Comparison of ENCODE assay signal across 17 cellular contexts in the genomic region with DNA sequence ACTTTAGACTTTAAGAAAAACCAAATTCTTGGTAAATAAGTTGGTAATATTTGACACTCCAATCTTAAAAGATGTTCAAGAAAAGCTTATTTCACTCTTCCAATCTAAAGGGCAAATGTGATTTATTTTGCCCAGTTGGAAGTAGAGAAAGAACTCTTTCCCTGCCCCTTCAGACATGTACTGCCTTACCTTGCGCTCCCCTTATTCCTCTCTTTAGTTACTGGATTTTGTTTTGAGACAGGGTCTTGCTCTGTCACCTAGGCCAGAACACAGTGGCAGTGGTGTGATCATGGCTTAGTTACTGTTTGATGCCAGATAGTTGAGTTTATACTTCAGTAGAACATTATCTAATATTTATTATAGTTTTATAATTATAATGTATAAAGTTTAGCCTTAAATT. TPM values are rescaled to one million over a fixed set of nuclear protein-coding genes. Genes with fewer than 3 reads are reported as not detected.
DNase-seq lines count a peak whose midpoint lies in the region; ATAC-seq and TF ChIP-seq lines count a peak whose summit lies in the region.
"Had no signal": no experiment of that assay in that cellular context is flagged by ENCODE, and none has a peak within 500 bp of the region (broad histone marks: within the 10 kb centered on the region; RNA-seq: fewer than 3 reads in every experiment).

No MANE protein-coding gene starts in this region.

- H2AFZ ChIP-seq in DND-41 (ENCODE audit: low read depth, low read length): no peak overlapping the region

- H3K36me3 Mint-ChIP-seq in activated CD8-positive, alpha-beta T cell treated with anti-CD3 and anti-CD28 coated beads for 36 hours (ENCODE audit: low read depth): peaks cover 57% of the 10 kb centered on the region
- peaks cover 68% of the 10 kb centered on the region for H3K36me3 Mint-ChIP-seq in activated CD8-positive, alpha-beta T cell treated with anti-CD3 and anti-CD28 coated beads, Interleukin-2, amount 10 ng/mL, durations not matched to agents 7 days and 5 days (ENCODE audit: low read depth)
- H3K36me3 Mint-ChIP-seq in WTC11 (peaks cover 64% of the 10 kb centered on the region), nephron (ENCODE audit: low read depth) (peaks cover 66% of the 10 kb centered on the region)

- H3K27ac Mint-ChIP-seq in activated CD8-positive, alpha-beta T cell treated with anti-CD3 and anti-CD28 coated beads for 36 hours: peak overlapping the region; percentile 86
- no peak overlapping the region for H3K27ac Mint-ChIP-seq in activated CD8-positive, alpha-beta T cell treated with anti-CD3 and anti-CD28 coated beads, Interleukin-2, amount 10 ng/mL, durations not matched to agents 7 days and 5 days
- H3K27ac Mint-ChIP-seq in WTC11 (peak overlapping the region; percentile 48; the same call in 1 of the 2 replicates), nephron (peak overlapping the region in 2 of 3 experiments; percentile 18 to 20)

- CTCF ChIA-PET in activated CD8-positive, alpha-beta T cell treated with anti-CD3 and anti-CD28 coated beads for 36 hours (lab: Charles Lee): no interaction called here
- CTCF ChIA-PET in activated CD8-positive, alpha-beta T cell treated with anti-CD3 and anti-CD28 coated beads, Interleukin-2, amount 10 ng/mL, durations not matched to agents 7 days and 5 days (lab: Charles Lee): interaction anchor here (1.3 kb wide), 1 partner anchor 27 kb away, joined by 3 read pairs; the partner anchor contains the start of gene FUBP1
- CTCF ChIA-PET in WTC11 (lab: Charles Lee): no interaction called here

- peaks cover 50% of the 10 kb centered on the region for H3K4me1 Mint-ChIP-seq in activated CD8-positive, alpha-beta T cell treated with anti-CD3 and anti-CD28 coated beads for 36 hours (ENCODE audit: low read depth)
- peaks cover 27% of the 10 kb centered on the region for H3K4me1 Mint-ChIP-seq in activated CD8-positive, alpha-beta T cell treated with anti-CD3 and anti-CD28 coated beads, Interleukin-2, amount 10 ng/mL, durations not matched to agents 7 days and 5 days (ENCODE audit: low read depth)
- H3K4me1 Mint-ChIP-seq in WTC11: peaks cover 5% of the 10 kb centered on the region
- no peaks in the 10 kb centered on the region for H3K4me1 Mint-ChIP-seq in nephron

- H3K9me3 ChIP-seq in DND-41 (ENCODE audit: insufficient read depth, low read length, severe bottlenecking) (no peaks in the 10 kb centered on the region), lower lobe of right lung (no peaks in the 10 kb centered on the region)
- H3K9me3 ChIP-seq: thyroid gland had no signal

- H3K9ac ChIP-seq in DND-41 (ENCODE audit: low read depth, low read length): no peak overlapping the region

- POLR2A ChIA-PET in activated CD8-positive, alpha-beta T cell treated with anti-CD3 and anti-CD28 coated beads for 36 hours (lab: Charles Lee): interaction anchor here (0.7 to 3.0 kb wide), 10 partner anchors 9 to 172 kb away, joined by 3 to 20 read pairs (median 3); partner anchors contain the start of genes FUBP1 and MIGA1
- POLR2A ChIA-PET in activated CD8-positive, alpha-beta T cell treated with anti-CD3 and anti-CD28 coated beads, Interleukin-2, amount 10 ng/mL, durations not matched to agents 7 days and 5 days (lab: Charles Lee): interaction anchor here (0.8 to 1.6 kb wide), 4 partner anchors 9 to 53 kb away, joined by 3 to 5 read pairs (median 4); partner anchors contain the start of genes DNAJB4 and FUBP1
- POLR2A ChIA-PET in WTC11 (lab: Charles Lee): no interaction called here

- no peaks in the 10 kb centered on the region for H3K4me1 ChIP-seq in DND-41 (ENCODE audit: insufficient read depth, low read length)
- peaks cover 10% of the 10 kb centered on the region for H3K4me1 ChIP-seq in lower lobe of right lung

- H3K36me3 ChIP-seq in DND-41 (ENCODE audit: insufficient read depth, low read length) (peaks cover 97% of the 10 kb centered on the region), lower lobe of right lung (peaks cover 100% of the 10 kb centered on the region)

- H3K79me2 ChIP-seq in DND-41 (ENCODE audit: insufficient read depth, low read length): peaks cover 51% of the 10 kb centered on the region

- H3K27me3 Mint-ChIP-seq in activated CD8-positive, alpha-beta T cell treated with anti-CD3 and anti-CD28 coated beads for 36 hours: no peaks in the 10 kb centered on the region
- no peaks in the 10 kb centered on the region for H3K27me3 Mint-ChIP-seq in activated CD8-positive, alpha-beta T cell treated with anti-CD3 and anti-CD28 coated beads, Interleukin-2, amount 10 ng/mL, durations not matched to agents 7 days and 5 days (ENCODE audit: low read depth)
- no peaks in the 10 kb centered on the region for H3K27me3 Mint-ChIP-seq in WTC11 (ENCODE audit: low read depth)
- no peaks in the 10 kb centered on the region for H3K27me3 Mint-ChIP-seq in nephron (ENCODE audit: low read depth)
- H3K27me3 Mint-ChIP-seq: brain had no signal

- no peak for ATAC-seq in activated CD8-positive, alpha-beta T cell treated with anti-CD3 and anti-CD28 coated beads for 36 hours
- no peak for ATAC-seq in activated CD8-positive, alpha-beta T cell treated with anti-CD3 and anti-CD28 coated beads, Interleukin-2, amount 10 ng/mL, durations not matched to agents 7 days and 5 days
- 0 out of 3 replicates have a peak, but pooled peaks have one; percentile 16 for ATAC-seq in DND-41 (ENCODE audit: insufficient read depth, low read depth)
- no peak for ATAC-seq in WTC11
- ATAC-seq in HG03571 (IDR thresholded peaks at IDR 0.05; ENCODE audit: unreplicated experiment): no peak
- ATAC-seq in lower lobe of right lung: no peak

- no peak for DNase-seq in activated CD8-positive, alpha-beta T cell treated with anti-CD3 and anti-CD28 coated beads for 36 hours
- no peak for DNase-seq in activated CD8-positive, alpha-beta T cell treated with anti-CD3 and anti-CD28 coated beads, Interleukin-2, amount 10 ng/mL, durations not matched to agents 7 days and 5 days
- DNase-seq in DND-41: no peak
- DNase-seq in WTC11 (ENCODE audit: low spot score): no peak
- no peak for DNase-seq in lower lobe of right lung
- DNase-seq in NCI-H526 treated with DMSO at 0.1 percent for 48 hours (lab: John Stamatoyannopoulos, UW): no peak
- DNase-seq: cortex of kidney; H7; hippocampal formation; NCI-H2029; NCI-H446 treated with DMSO at 0.1 percent for 48 hours; stimulated activated CD4-positive, alpha-beta T cell treated with anti-CD3 and anti-CD28 coated beads, Interleukin-12 subunit alpha, Interleukin-12 subunit beta, amount 100 ng/mL, for 4 hours; thyroid gland had no signal

- H3K4me3 Mint-ChIP-seq in activated CD8-positive, alpha-beta T cell treated with anti-CD3 and anti-CD28 coated beads for 36 hours: no peak overlapping the region
- no peak overlapping the region for H3K4me3 Mint-ChIP-seq in activated CD8-positive, alpha-beta T cell treated with anti-CD3 and anti-CD28 coated beads, Interleukin-2, amount 10 ng/mL, durations not matched to agents 7 days and 5 days
- H3K4me3 Mint-ChIP-seq in WTC11 (no peak overlapping the region), nephron (no peak overlapping the region)
- H3K4me3 Mint-ChIP-seq: brain had no signal

- H3K27me3 ChIP-seq in DND-41 (ENCODE audit: insufficient read depth, low read length, poor library complexity) (no peaks in the 10 kb centered on the region), lower lobe of right lung (ENCODE audit: low read depth) (no peaks in the 10 kb centered on the region)
- H3K27me3 ChIP-seq: thyroid gland had no signal

- intact Hi-C loops in activated CD8-positive, alpha-beta T cell treated with anti-CD3 and anti-CD28 coated beads for 36 hours (cut with micrococcal nuclease): no loop called here
- intact Hi-C loops in lower lobe of right lung (cut with DNase I): no loop called here

- H3K4me2 ChIP-seq in DND-41 (ENCODE audit: insufficient read depth, low read length): no peak overlapping the region

- H4K20me1 ChIP-seq in DND-41 (ENCODE audit: insufficient read depth, low read length): peaks cover 12% of the 10 kb centered on the region; the same call in 1 of the 2 replicates

- no peaks in the 10 kb centered on the region for H3K9me3 Mint-ChIP-seq in activated CD8-positive, alpha-beta T cell treated with anti-CD3 and anti-CD28 coated beads for 36 hours
- no peaks in the 10 kb centered on the region for H3K9me3 Mint-ChIP-seq in activated CD8-positive, alpha-beta T cell treated with anti-CD3 and anti-CD28 coated beads, Interleukin-2, amount 10 ng/mL, durations not matched to agents 7 days and 5 days (ENCODE audit: insufficient read depth)
- no peaks in the 10 kb centered on the region for H3K9me3 Mint-ChIP-seq in WTC11
- no peaks in the 10 kb centered on the region for H3K9me3 Mint-ChIP-seq in nephron
- H3K9me3 Mint-ChIP-seq: activated naive CD4-positive, alpha-beta T cell treated with anti-CD3 and anti-CD28 coated beads, Interleukin-2, amount 50 U/mL, for 72 hours; brain had no signal

- no peak overlapping the region for H3K4me3 ChIP-seq in DND-41 (ENCODE audit: low read depth in 1 of 2, low read length in 2 of 2)
- H3K4me3 ChIP-seq in lower lobe of right lung: no peak overlapping the region
- H3K4me3 ChIP-seq: thyroid gland had no signal

- no peak for TF ChIP-seq CTCF in activated CD8-positive, alpha-beta T cell treated with anti-CD3 and anti-CD28 coated beads for 36 hours (IDR thresholded peaks at IDR 0.05)
- TF ChIP-seq CTCF in DND-41 (IDR thresholded peaks at IDR 0.05; ENCODE audit: borderline replicate concordance, extremely low read depth, low read length, poor library complexity, severe bottlenecking) (no peak), WTC11 (IDR thresholded peaks at IDR 0.05) (no peak), nephron (IDR thresholded peaks at IDR 0.05; ENCODE audit: unreplicated experiment in 3 of 3) (no peak), lower lobe of right lung (IDR thresholded peaks at IDR 0.05) (no peak)

- H3K27ac ChIP-seq in DND-41 (ENCODE audit: low read length) (no peak overlapping the region), lower lobe of right lung (no peak overlapping the region)
- H3K27ac ChIP-seq: thyroid gland had no signal

TF ChIP-seq in WTC11, 78 proteins besides CTCF, POLR2A, EP300 and RAD21 (continues in another document):
- no peak for TF ChIP-seq HMGA2 (CRISPR knock-in tag; IDR thresholded peaks at IDR 0.05)

RNA-seq across cellular contexts. Expression of gene FUBP1, which starts 27.5 kb away (rescaled TPM):
- 100 to 1,000 TPM; 256 to 257 TPM for total RNA-seq in activated CD8-positive, alpha-beta T cell treated with anti-CD3 and anti-CD28 coated beads for 36 hours
- 100 to 1,000 TPM; 195 to 197 TPM for total RNA-seq in activated CD8-positive, alpha-beta T cell treated with anti-CD3 and anti-CD28 coated beads, Interleukin-2, amount 10 ng/mL, durations not matched to agents 7 days and 5 days
- total RNA-seq in WTC11 (2021): 175 to 208 TPM (median 176 TPM) in 3 replicates
- 96.6 TPM for total RNA-seq in lower lobe of right lung

RNA-seq across cellular contexts. Expression of gene DNAJB4, which starts 53.4 kb away (rescaled TPM):
- 10 to 100 TPM in 1 of 2 experiments, 1 to 10 TPM in 1; 9.7 to 12.0 TPM for total RNA-seq in activated CD8-positive, alpha-beta T cell treated with anti-CD3 and anti-CD28 coated beads for 36 hours
- 10 to 100 TPM in 1 of 2 experiments, 1 to 10 TPM in 1; 9.4 to 10.5 TPM for total RNA-seq in activated CD8-positive, alpha-beta T cell treated with anti-CD3 and anti-CD28 coated beads, Interleukin-2, amount 10 ng/mL, durations not matched to agents 7 days and 5 days
- 23.4 to 26.5 TPM (median 26.0 TPM) in 3 replicates for total RNA-seq in WTC11 (2021)
- 29.0 TPM for total RNA-seq in lower lobe of right lung
